In the genomic region with DNA sequence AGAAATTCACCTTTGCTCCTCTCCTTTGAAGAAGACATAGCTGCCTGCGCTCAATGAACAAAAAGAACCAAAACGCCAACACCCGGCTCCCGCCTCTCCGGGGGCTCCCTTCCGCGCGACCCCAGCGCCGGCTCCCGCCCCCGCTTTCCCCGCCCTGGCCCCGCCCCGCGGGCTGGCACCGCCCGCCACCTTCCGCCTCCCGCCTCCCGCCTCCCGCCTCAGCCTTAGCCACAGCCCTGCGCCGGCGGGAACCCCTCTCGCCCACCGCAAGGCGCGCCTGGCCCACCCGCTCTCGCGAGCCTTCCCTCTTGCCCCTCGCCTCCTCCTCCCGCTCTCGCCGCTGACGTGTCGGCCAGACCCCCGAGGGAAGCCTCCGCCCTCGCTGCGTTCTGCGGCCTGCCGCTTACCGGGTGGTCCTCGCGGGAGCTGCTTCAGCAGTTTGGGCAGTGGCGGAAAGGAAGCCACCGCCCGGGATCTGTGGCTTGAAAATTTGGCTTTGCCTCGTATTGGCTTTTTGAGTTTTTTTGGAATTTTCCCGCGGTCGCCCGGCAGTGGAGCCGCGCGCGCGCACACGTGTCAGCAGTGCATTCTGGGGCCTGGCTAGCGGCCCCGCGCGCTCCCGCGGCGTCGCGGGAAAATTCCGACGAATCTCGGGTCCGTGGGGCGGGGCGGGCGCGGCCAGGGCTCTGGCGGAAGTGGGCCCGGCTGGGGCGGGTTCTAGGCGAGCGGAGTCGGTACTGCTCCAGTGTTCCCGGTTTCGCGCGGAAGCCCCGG, we compare ENCODE assay signal across 8 cellular contexts. TPM values are rescaled to one million over a fixed set of nuclear protein-coding genes. Genes with fewer than 3 reads are reported as not detected.
DNase-seq lines count a peak whose midpoint lies in the region; ATAC-seq and TF ChIP-seq lines count a peak whose summit lies in the region.

A gene with protein sequence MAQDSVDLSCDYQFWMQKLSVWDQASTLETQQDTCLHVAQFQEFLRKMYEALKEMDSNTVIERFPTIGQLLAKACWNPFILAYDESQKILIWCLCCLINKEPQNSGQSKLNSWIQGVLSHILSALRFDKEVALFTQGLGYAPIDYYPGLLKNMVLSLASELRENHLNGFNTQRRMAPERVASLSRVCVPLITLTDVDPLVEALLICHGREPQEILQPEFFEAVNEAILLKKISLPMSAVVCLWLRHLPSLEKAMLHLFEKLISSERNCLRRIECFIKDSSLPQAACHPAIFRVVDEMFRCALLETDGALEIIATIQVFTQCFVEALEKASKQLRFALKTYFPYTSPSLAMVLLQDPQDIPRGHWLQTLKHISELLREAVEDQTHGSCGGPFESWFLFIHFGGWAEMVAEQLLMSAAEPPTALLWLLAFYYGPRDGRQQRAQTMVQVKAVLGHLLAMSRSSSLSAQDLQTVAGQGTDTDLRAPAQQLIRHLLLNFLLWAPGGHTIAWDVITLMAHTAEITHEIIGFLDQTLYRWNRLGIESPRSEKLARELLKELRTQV (minus strand): TSS at position 591 of the 774 bp plus-strand sequence. CDS start 68,418 bp downstream, outside the sequence.

- H3K4me1 ChIP-seq in mucosa of descending colon (ENCODE audit: low read depth) = peaks cover 16% of the 10 kb centered on the region

- intact Hi-C loops in mucosa of descending colon (cut with DNase I, micrococcal nuclease) = no loop called here

- H3K9me3 ChIP-seq in mucosa of descending colon = no peaks in the 10 kb centered on the region

- H3K4me3 ChIP-seq in mucosa of descending colon = peak within 1 kb of the TSS; percentile 89

- TF ChIP-seq CTCF in mucosa of descending colon (IDR thresholded peaks at IDR 0.05) = no peak

- DNase-seq in DMS 273 (lab: John Stamatoyannopoulos, UW; ENCODE audit: unreplicated experiment) (peak; percentile 96), HuH-7 (ENCODE audit: low spot score) (peak; percentile 89), OCI-M1 (lab: John Stamatoyannopoulos, UW) (peak; percentile 91), activated T-cell treated with anti-CD3 and anti-CD28 coated beads for 24 hours (ENCODE audit: low read depth) (peak; percentile 85), epithelial cell of prostate (ENCODE audit: low read depth, low spot score) (no peak), mucosa of descending colon (peak; percentile 93 to 96 (median 96))
- DNase-seq in stimulated activated CD8-positive, alpha-beta memory T cell treated with anti-CD3 and anti-CD28 coated beads, Interleukin-4, amount 100 ng/mL, for 1 hour (ENCODE audit: low read depth in 2 of 2, low spot score in 1 of 2) = peak; percentile 72 to 80

- ATAC-seq in GM21447 (IDR thresholded peaks at IDR 0.05; ENCODE audit: unreplicated experiment) (peak; percentile 68), mucosa of descending colon (peak; percentile 92)

- H3K27ac ChIP-seq in epithelial cell of prostate = peak within 1 kb of the TSS; percentile 81

- no peaks in the 10 kb centered on the region for H3K36me3 ChIP-seq in mucosa of descending colon (ENCODE audit: low read depth)

RNA-seq across cellular contexts. Expression of the gene that starts here (rescaled TPM):
- 10 to 100 TPM; 10.7 to 18.0 (median 14.2) TPM for total RNA-seq in mucosa of descending colon
